27 cellular contexts compared by ENCODE assay signal in genomic region chr16:81785138-81785924, GRCh38. TPM values are rescaled to one million over a fixed set of nuclear protein-coding genes. Genes with fewer than 3 reads are reported as not detected.
DNase-seq lines count a peak whose midpoint lies in the region; ATAC-seq and TF ChIP-seq lines count a peak whose summit lies in the region.
"Had no signal": no experiment of that assay in that cellular context is flagged by ENCODE, and none has a peak within 500 bp of the region (broad histone marks: within the 10 kb centered on the region; RNA-seq: fewer than 3 reads in every experiment).

No MANE protein-coding gene starts in this region.

- peaks cover 79 to 97% of the 10 kb centered on the region in 2 donors for H3K4me1 Mint-ChIP-seq in immature natural killer cell
- peaks cover 90% of the 10 kb centered on the region for H3K4me1 Mint-ChIP-seq in stimulated activated memory B cell treated with anti-CD40 and anti-IgM and Interleukin-4, amounts not matched to agents 10 μg/mL and 1 μg/mL and 100 μg/mL, for 72 hours
- H3K4me1 Mint-ChIP-seq: stimulated activated naive CD8-positive, alpha-beta T cell treated with anti-CD3 and anti-CD28 coated beads, Interleukin-15, amount 100 ng/mL, for 72 hours had no signal

- H3K4me3 Mint-ChIP-seq in immature natural killer cell = no peak overlapping the region
- H3K4me3 Mint-ChIP-seq in stimulated activated memory B cell treated with anti-CD40 and anti-IgM and Interleukin-4, amounts not matched to agents 10 μg/mL and 1 μg/mL and 100 μg/mL, for 72 hours = peak overlapping the region; percentile 86
- H3K4me3 Mint-ChIP-seq: activated CD4-positive, alpha-beta memory T cell treated with anti-CD3 and anti-CD28 coated beads, Interleukin-2, amount 10 ng/mL, durations not matched to agents 7 days and 5 days; activated naive CD8-positive, alpha-beta T cell treated with anti-CD3 and anti-CD28 coated beads, Interleukin-2, amount 10 ng/mL, durations not matched to agents 7 days and 5 days; CD4-positive, alpha-beta T cell; dendritic cell treated with granulocyte-macrophage colony-stimulating factor and Interleukin-4, amounts not matched to agents 40 ng/mL and 50 ng/mL, for 4 days; GM23338; stimulated activated naive CD8-positive, alpha-beta T cell treated with anti-CD3 and anti-CD28 coated beads, Interleukin-15, amount 100 ng/mL, for 72 hours had no signal

- H3K4me3 ChIP-seq in A673 (ENCODE audit: low read depth, low read length, poor library complexity, severe bottlenecking) = no peak overlapping the region
- H3K4me3 ChIP-seq: ascending aorta, esophagus squamous epithelium, GM23338, thyroid gland had no signal

- no peak for ATAC-seq in stimulated activated memory B cell treated with anti-CD40 and anti-IgM and Interleukin-4, amounts not matched to agents 10 μg/mL and 1 μg/mL and 100 μg/mL, for 72 hours
- ATAC-seq: stimulated activated naive CD8-positive, alpha-beta T cell treated with anti-CD3 and anti-CD28 coated beads, Interleukin-15, amount 100 ng/mL, for 72 hours had no signal

- BruUV-seq in A673 (replicated peaks; lab: Mats Ljungman, UMichigan) = no TSS peak

- intact Hi-C loops in A673 (cut with micrococcal nuclease; ENCODE audit: unreplicated experiment) = no loop called here

- no peaks in the 10 kb centered on the region for H3K9me3 Mint-ChIP-seq in immature natural killer cell
- H3K9me3 Mint-ChIP-seq in stimulated activated memory B cell treated with anti-CD40 and anti-IgM and Interleukin-4, amounts not matched to agents 10 μg/mL and 1 μg/mL and 100 μg/mL, for 72 hours = no peaks in the 10 kb centered on the region
- H3K9me3 Mint-ChIP-seq: activated CD4-positive, alpha-beta memory T cell treated with anti-CD3 and anti-CD28 coated beads, Interleukin-2, amount 10 ng/mL, durations not matched to agents 7 days and 5 days; activated naive CD8-positive, alpha-beta T cell treated with anti-CD3 and anti-CD28 coated beads, Interleukin-2, amount 10 ng/mL, durations not matched to agents 7 days and 5 days; CD4-positive, alpha-beta T cell; dendritic cell treated with granulocyte-macrophage colony-stimulating factor and Interleukin-4, amounts not matched to agents 40 ng/mL and 50 ng/mL, for 4 days; GM23338; stimulated activated naive CD8-positive, alpha-beta T cell treated with anti-CD3 and anti-CD28 coated beads, Interleukin-15, amount 100 ng/mL, for 72 hours had no signal

- peaks cover 1 to 4% (median 1%) of the 10 kb centered on the region in 3 donors for H3K27me3 Mint-ChIP-seq in immature natural killer cell (ENCODE audit: low read depth in 3 of 3)
- no peaks in the 10 kb centered on the region for H3K27me3 Mint-ChIP-seq in stimulated activated memory B cell treated with anti-CD40 and anti-IgM and Interleukin-4, amounts not matched to agents 10 μg/mL and 1 μg/mL and 100 μg/mL, for 72 hours
- H3K27me3 Mint-ChIP-seq: dendritic cell treated with granulocyte-macrophage colony-stimulating factor and Interleukin-4, amounts not matched to agents 40 ng/mL and 50 ng/mL, for 4 days had no signal

- H3K27me3 ChIP-seq in A673 (replicated peaks; ENCODE audit: insufficient read depth, low read depth, low read length, poor library complexity) = peaks cover 12% of the 10 kb centered on the region
- H3K27me3 ChIP-seq: ascending aorta, thyroid gland had no signal

- TF ChIP-seq CTCF in GM13976 (IDR thresholded peaks at IDR 0.05; ENCODE audit: borderline replicate concordance, control extremely low read depth, extremely low read depth, insufficient read depth, missing control alignments) (no peak), A673 (conservative IDR thresholded peaks at IDR 0.05; ENCODE audit: low read depth, low read length) (no peak)

- H3K36me3 ChIP-seq in A673 (ENCODE audit: insufficient read depth, low read length, poor library complexity, severe bottlenecking) = no peaks in the 10 kb centered on the region
- H3K36me3 ChIP-seq: ascending aorta, esophagus squamous epithelium, thyroid gland had no signal

- CTCF ChIA-PET in A673 (lab: Charles Lee) = no interaction called here

- in situ Hi-C loops in GM13976 (cut with MboI; ENCODE audit: low sequenced_read_pairs, unreplicated experiment) = no loop called here
- in situ Hi-C loops in G401 (cut with HindIII; ENCODE audit: low sequenced_read_pairs) = no loop called here

- no peak overlapping the region for H3K27ac ChIP-seq in A673 (ENCODE audit: low read depth, low read length, poor library complexity, severe bottlenecking)
- H3K27ac ChIP-seq: ascending aorta, esophagus squamous epithelium, HL-60, thyroid gland had no signal

- H3K9me3 ChIP-seq in A673 (ENCODE audit: low read depth, low read length, poor library complexity, severe bottlenecking) = no peaks in the 10 kb centered on the region
- H3K9me3 ChIP-seq: ascending aorta, esophagus squamous epithelium, thyroid gland had no signal

- no peaks in the 10 kb centered on the region for H3K4me1 ChIP-seq in A673 (ENCODE audit: insufficient read depth, low read length, poor library complexity, severe bottlenecking)
- H3K4me1 ChIP-seq: ascending aorta, thyroid gland had no signal

- H3K27ac Mint-ChIP-seq in immature natural killer cell = peak overlapping the region; percentile 32 to 82 (median 76)
- H3K27ac Mint-ChIP-seq in stimulated activated memory B cell treated with anti-CD40 and anti-IgM and Interleukin-4, amounts not matched to agents 10 μg/mL and 1 μg/mL and 100 μg/mL, for 72 hours = peak overlapping the region; percentile 92
- H3K27ac Mint-ChIP-seq: activated CD4-positive, alpha-beta memory T cell treated with anti-CD3 and anti-CD28 coated beads, Interleukin-2, amount 10 ng/mL, durations not matched to agents 7 days and 5 days; activated naive CD8-positive, alpha-beta T cell treated with anti-CD3 and anti-CD28 coated beads, Interleukin-2, amount 10 ng/mL, durations not matched to agents 7 days and 5 days; CD4-positive, alpha-beta T cell; dendritic cell treated with granulocyte-macrophage colony-stimulating factor and Interleukin-4, amounts not matched to agents 40 ng/mL and 50 ng/mL, for 4 days had no signal

- H3K36me3 Mint-ChIP-seq in immature natural killer cell = peaks cover 3 to 22% (median 7%) of the 10 kb centered on the region in 3 donors
- peaks cover 47% of the 10 kb centered on the region for H3K36me3 Mint-ChIP-seq in stimulated activated memory B cell treated with anti-CD40 and anti-IgM and Interleukin-4, amounts not matched to agents 10 μg/mL and 1 μg/mL and 100 μg/mL, for 72 hours
- H3K36me3 Mint-ChIP-seq: activated naive CD8-positive, alpha-beta T cell treated with anti-CD3 and anti-CD28 coated beads, Interleukin-2, amount 10 ng/mL, durations not matched to agents 7 days and 5 days had no signal

- POLR2A ChIA-PET in A673 (lab: Charles Lee; ENCODE audit: low non-redundant PET) = no interaction called here

- DNase-seq in GM13976 (ENCODE audit: low spot score) = peak; percentile 55
- peak; percentile 83 for DNase-seq in NCI-H526 treated with DMSO at 0.1 percent for 48 hours (lab: John Stamatoyannopoulos, UW)
- DNase-seq in immature natural killer cell = no peak
- DNase-seq in NCI-H2196 treated with DMSO at 0.1 percent for 48 hours (lab: John Stamatoyannopoulos, UW; ENCODE audit: unreplicated experiment) = no peak
- DNase-seq in A673 (ENCODE audit: low spot score) = no peak
- DNase-seq in dermis blood vessel endothelial cell = no peak
- no peak for DNase-seq in G401 (ENCODE audit: low spot score)
- DNase-seq: activated CD4-positive, alpha-beta memory T cell treated with anti-CD3 and anti-CD28 coated beads, Interleukin-2, amount 10 ng/mL, durations not matched to agents 7 days and 5 days; activated CD4-positive, CD25-positive, alpha-beta regulatory T cell treated with anti-CD3 and anti-CD28 coated beads, Interleukin-2, amount 50 U/mL, for 72 hours; activated effector memory CD4-positive, alpha-beta T cell treated with Interleukin-2 at 50 U/mL for 16 hours; activated naive CD8-positive, alpha-beta T cell treated with anti-CD3 and anti-CD28 coated beads, Interleukin-2, amount 10 ng/mL, durations not matched to agents 7 days and 5 days; caudate nucleus; CD4-positive, alpha-beta T cell; esophagus squamous epithelium; left cardiac atrium; NCI-H1105 treated with DMSO at 0.1 percent for 48 hours; NCI-H2029; NCI-H748 treated with DMSO at 0.1 percent for 48 hours; occipital lobe; stimulated activated naive CD8-positive, alpha-beta T cell treated with anti-CD3 and anti-CD28 coated beads, Interleukin-15, amount 100 ng/mL, for 72 hours; T-helper 1 cell; thyroid gland had no signal

RNA-seq across cellular contexts. Expression of gene PLCG2, which starts 6.2 kb away (rescaled TPM):
- polyA plus RNA-seq in immature natural killer cell = 10 to 100 TPM; 24.4 to 91.6 (median 46.4) TPM
- 5.6 and 9.6 TPM in 2 replicates for total RNA-seq in A673 (2021)
- total RNA-seq in dermis blood vessel endothelial cell = 23.2 and 23.5 TPM in 2 replicates
- 34.8 and 42.4 TPM in 2 replicates for total RNA-seq in G401 (2014; rRNA removed; shearing (Covaris generic))

Comparison
In these comparisons a context has a peak if more than half of its experiments do, and no peak if none do; other contexts are left out.
1. DNase-seq: peak in GM13976 (single experiment) and NCI-H526 treated with DMSO at 0.1 percent for 48 hours (single experiment); none in immature natural killer cell (0 of 3), NCI-H2196 treated with DMSO at 0.1 percent for 48 hours (single experiment), A673 (single experiment), dermis blood vessel endothelial cell (single experiment) and G401 (single experiment).